26 cellular contexts compared by ENCODE assay signal in the genomic region with DNA sequence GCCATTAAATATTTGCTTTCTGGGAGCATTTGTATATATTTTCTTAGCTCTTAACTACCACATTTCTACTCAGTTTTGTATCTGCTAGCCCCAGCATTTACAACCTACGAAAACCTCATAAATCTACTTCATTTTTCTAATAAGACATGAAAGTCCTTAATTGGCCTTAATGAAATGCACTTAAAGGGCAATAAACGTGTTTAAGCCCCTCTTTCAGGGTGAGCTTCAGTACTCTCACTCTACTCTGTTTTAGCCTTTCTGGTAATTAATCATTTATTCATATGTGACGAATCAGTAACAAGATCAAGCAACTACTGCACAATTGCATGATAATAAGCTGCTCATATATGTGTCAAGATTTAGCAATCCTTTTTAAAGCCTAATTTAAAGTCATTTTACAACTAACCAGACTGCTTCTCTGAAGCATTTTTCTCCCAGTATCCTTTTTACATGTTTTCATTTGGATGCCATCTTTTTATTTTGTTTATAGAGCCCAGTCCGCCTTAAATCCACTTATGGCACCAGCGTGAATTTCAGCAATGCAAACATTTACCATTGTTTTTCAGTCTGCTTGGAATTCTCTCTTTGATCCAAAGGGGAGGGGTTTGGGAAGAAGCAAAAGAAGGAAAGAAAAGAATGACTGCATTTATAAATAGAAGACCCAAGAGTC.
DNase-seq lines count a peak whose midpoint lies in the region; ATAC-seq and TF ChIP-seq lines count a peak whose summit lies in the region.
"Had no signal": no experiment of that assay in that cellular context is flagged by ENCODE, and none has a peak within 500 bp of the region (broad histone marks: within the 10 kb centered on the region; RNA-seq: fewer than 3 reads in every experiment).

No MANE protein-coding gene starts in this region.

- ATAC-seq in WTC11: no peak
- ATAC-seq: activated CD4-positive, CD25-positive, alpha-beta regulatory T cell treated with anti-CD3 and anti-CD28 coated beads, Interleukin-2, amount 50 U/mL, for 24 hours; activated T-cell treated with anti-CD3 and anti-CD28 coated beads, Interleukin-2, amount 50 U/mL, for 4 hours; esophagus mucosa; gastrocnemius medialis had no signal

- intact Hi-C loops in ascending aorta (cut with DNase I): no loop called here

- no peak overlapping the region for H3K4me3 ChIP-seq in ascending aorta
- H3K4me3 ChIP-seq: gastrocnemius medialis, stomach, upper lobe of left lung had no signal

- H3K4me1 ChIP-seq in ascending aorta: no peaks in the 10 kb centered on the region
- H3K4me1 ChIP-seq: gastrocnemius medialis, upper lobe of left lung had no signal

- H3K36me3 ChIP-seq in ascending aorta: no peaks in the 10 kb centered on the region
- H3K36me3 ChIP-seq: gastrocnemius medialis, stomach, upper lobe of left lung had no signal

- H3K27me3 ChIP-seq in ascending aorta: no peaks in the 10 kb centered on the region
- H3K27me3 ChIP-seq: gastrocnemius medialis, stomach, upper lobe of left lung had no signal

- DNase-seq in NCI-H146 (lab: John Stamatoyannopoulos, UW) (peak; percentile 20), NCI-H146 treated with DMSO at 0.1 percent for 48 hours (lab: John Stamatoyannopoulos, UW; ENCODE audit: unreplicated experiment) (no peak), NCI-H82 (lab: John Stamatoyannopoulos, UW) (peak; percentile 66), kidney tubule cell (ENCODE audit: low spot score) (peak; percentile 17), type B pancreatic cell (ENCODE audit: extremely low spot score, unreplicated experiment) (no peak), NCI-H187 (lab: John Stamatoyannopoulos, UW) (no peak), ascending aorta (ENCODE audit: low spot score in 2 of 2) (no peak), WTC11 (ENCODE audit: low spot score) (no peak)
- DNase-seq: activated naive CD4-positive, alpha-beta T cell treated with anti-CD3 and anti-CD28 coated beads, Interleukin-2, amount 50 U/mL, for 16 hours; activated T-cell treated with anti-CD3 and anti-CD28 coated beads, Interleukin-2, amount 50 U/mL, for 4 hours; Calu3; EL; gastrocnemius medialis; H7; Kasumi-1; NCI-H1436 treated with DMSO at 0.1 percent for 48 hours; NCI-H226; small intestine; stimulated activated CD4-positive, alpha-beta T cell treated with anti-CD3 and anti-CD28 coated beads, Interleukin-4, amount 100 ng/mL, for 1 hour; stomach; T1000; upper lobe of left lung had no signal

- no peaks in the 10 kb centered on the region for H3K36me3 Mint-ChIP-seq in type B pancreatic cell
- no peaks in the 10 kb centered on the region for H3K36me3 Mint-ChIP-seq in WTC11

- H3K27me3 Mint-ChIP-seq in type B pancreatic cell: no peaks in the 10 kb centered on the region
- no peaks in the 10 kb centered on the region for H3K27me3 Mint-ChIP-seq in WTC11 (ENCODE audit: low read depth)

- peak overlapping the region; percentile 34 for H3K4me3 Mint-ChIP-seq in type B pancreatic cell
- no peak overlapping the region for H3K4me3 Mint-ChIP-seq in WTC11
- H3K4me3 Mint-ChIP-seq: activated T-cell treated with anti-CD3 and anti-CD28 coated beads, Interleukin-2, amount 50 U/mL, for 4 hours; neural crest cell had no signal

- no peaks in the 10 kb centered on the region for H3K9me3 ChIP-seq in ascending aorta
- H3K9me3 ChIP-seq: gastrocnemius medialis, stomach, upper lobe of left lung had no signal

- peak overlapping the region; percentile 22 for H3K27ac Mint-ChIP-seq in type B pancreatic cell
- H3K27ac Mint-ChIP-seq in WTC11: no peak overlapping the region

- CTCF ChIA-PET in WTC11 (lab: Charles Lee): interaction anchor here (1.2 to 1.7 kb wide), 2 partner anchors 79 to 132 kb away, joined by 3 read pairs; no protein-coding TSS in a partner anchor

- TF ChIP-seq CTCF in type B pancreatic cell (conservative IDR thresholded peaks at IDR 0.05) (no peak), ascending aorta (IDR thresholded peaks at IDR 0.05) (no peak), WTC11 (IDR thresholded peaks at IDR 0.05) (no peak)

- H3K27ac ChIP-seq in ascending aorta: no peak overlapping the region
- H3K27ac ChIP-seq: gastrocnemius medialis, RWPE1, stomach, upper lobe of left lung had no signal

- POLR2A ChIA-PET in WTC11 (lab: Charles Lee): no interaction called here

- H3K9me3 Mint-ChIP-seq in type B pancreatic cell: no peaks in the 10 kb centered on the region
- H3K9me3 Mint-ChIP-seq in WTC11: no peaks in the 10 kb centered on the region
- H3K9me3 Mint-ChIP-seq: activated T-cell treated with anti-CD3 and anti-CD28 coated beads, Interleukin-2, amount 50 U/mL, for 4 hours; neural crest cell had no signal

- H3K4me1 Mint-ChIP-seq in type B pancreatic cell (ENCODE audit: unreplicated experiment) (peaks cover 26% of the 10 kb centered on the region), WTC11 (peaks cover 24% of the 10 kb centered on the region)

TF ChIP-seq in WTC11, 78 proteins besides CTCF, POLR2A, EP300 and RAD21 (continues in another document):
- TF ChIP-seq SP1 (CRISPR knock-in tag; conservative IDR thresholded peaks at IDR 0.05) (no peak), GABPB1 (CRISPR knock-in tag; IDR thresholded peaks at IDR 0.05) (no peak), MYBL2 (CRISPR knock-in tag; IDR thresholded peaks at IDR 0.05) (no peak), TCF7 (CRISPR knock-in tag; IDR thresholded peaks at IDR 0.05; ENCODE audit: low read depth) (no peak), FOXP1 (CRISPR knock-in tag; IDR thresholded peaks at IDR 0.05; ENCODE audit: borderline replicate concordance) (no peak), HMGA2 (CRISPR knock-in tag; IDR thresholded peaks at IDR 0.05) (no peak), IRF2 (CRISPR knock-in tag; IDR thresholded peaks at IDR 0.05; ENCODE audit: borderline replicate concordance, low read depth) (no peak), NR1H2 (CRISPR knock-in tag; IDR thresholded peaks at IDR 0.05) (no peak)
- TF ChIP-seq, protein P1, sequence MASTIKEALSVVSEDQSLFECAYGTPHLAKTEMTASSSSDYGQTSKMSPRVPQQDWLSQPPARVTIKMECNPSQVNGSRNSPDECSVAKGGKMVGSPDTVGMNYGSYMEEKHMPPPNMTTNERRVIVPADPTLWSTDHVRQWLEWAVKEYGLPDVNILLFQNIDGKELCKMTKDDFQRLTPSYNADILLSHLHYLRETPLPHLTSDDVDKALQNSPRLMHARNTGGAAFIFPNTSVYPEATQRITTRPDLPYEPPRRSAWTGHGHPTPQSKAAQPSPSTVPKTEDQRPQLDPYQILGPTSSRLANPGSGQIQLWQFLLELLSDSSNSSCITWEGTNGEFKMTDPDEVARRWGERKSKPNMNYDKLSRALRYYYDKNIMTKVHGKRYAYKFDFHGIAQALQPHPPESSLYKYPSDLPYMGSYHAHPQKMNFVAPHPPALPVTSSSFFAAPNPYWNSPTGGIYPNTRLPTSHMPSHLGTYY (CRISPR knock-in tag; IDR thresholded peaks at IDR 0.05): no peak
- TF ChIP-seq, protein P2, sequence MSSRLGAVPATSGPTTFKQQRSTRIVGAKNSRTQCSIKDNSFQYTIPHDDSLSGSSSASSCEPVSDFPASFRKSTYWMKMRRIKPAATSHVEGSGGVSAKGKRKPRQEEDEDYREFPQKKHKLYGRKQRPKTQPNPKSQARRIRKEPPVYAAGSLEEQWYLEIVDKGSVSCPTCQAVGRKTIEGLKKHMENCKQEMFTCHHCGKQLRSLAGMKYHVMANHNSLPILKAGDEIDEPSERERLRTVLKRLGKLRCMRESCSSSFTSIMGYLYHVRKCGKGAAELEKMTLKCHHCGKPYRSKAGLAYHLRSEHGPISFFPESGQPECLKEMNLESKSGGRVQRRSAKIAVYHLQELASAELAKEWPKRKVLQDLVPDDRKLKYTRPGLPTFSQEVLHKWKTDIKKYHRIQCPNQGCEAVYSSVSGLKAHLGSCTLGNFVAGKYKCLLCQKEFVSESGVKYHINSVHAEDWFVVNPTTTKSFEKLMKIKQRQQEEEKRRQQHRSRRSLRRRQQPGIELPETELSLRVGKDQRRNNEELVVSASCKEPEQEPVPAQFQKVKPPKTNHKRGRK (CRISPR knock-in tag; IDR thresholded peaks at IDR 0.05; ENCODE audit: borderline replicate concordance): no peak
- TF ChIP-seq, protein P3, sequence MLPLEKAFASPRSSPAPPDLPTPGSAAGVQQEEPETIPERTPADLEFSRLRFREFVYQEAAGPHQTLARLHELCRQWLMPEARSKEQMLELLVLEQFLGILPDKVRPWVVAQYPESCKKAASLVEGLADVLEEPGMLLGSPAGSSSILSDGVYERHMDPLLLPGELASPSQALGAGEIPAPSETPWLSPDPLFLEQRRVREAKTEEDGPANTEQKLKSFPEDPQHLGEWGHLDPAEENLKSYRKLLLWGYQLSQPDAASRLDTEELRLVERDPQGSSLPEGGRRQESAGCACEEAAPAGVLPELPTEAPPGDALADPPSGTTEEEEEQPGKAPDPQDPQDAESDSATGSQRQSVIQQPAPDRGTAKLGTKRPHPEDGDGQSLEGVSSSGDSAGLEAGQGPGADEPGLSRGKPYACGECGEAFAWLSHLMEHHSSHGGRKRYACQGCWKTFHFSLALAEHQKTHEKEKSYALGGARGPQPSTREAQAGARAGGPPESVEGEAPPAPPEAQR (CRISPR knock-in tag; IDR thresholded peaks at IDR 0.05): no peak
- TF ChIP-seq, protein P4, sequence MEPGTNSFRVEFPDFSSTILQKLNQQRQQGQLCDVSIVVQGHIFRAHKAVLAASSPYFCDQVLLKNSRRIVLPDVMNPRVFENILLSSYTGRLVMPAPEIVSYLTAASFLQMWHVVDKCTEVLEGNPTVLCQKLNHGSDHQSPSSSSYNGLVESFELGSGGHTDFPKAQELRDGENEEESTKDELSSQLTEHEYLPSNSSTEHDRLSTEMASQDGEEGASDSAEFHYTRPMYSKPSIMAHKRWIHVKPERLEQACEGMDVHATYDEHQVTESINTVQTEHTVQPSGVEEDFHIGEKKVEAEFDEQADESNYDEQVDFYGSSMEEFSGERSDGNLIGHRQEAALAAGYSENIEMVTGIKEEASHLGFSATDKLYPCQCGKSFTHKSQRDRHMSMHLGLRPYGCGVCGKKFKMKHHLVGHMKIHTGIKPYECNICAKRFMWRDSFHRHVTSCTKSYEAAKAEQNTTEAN (CRISPR knock-in tag; IDR thresholded peaks at IDR 0.05): no peak
- TF ChIP-seq, protein P5, sequence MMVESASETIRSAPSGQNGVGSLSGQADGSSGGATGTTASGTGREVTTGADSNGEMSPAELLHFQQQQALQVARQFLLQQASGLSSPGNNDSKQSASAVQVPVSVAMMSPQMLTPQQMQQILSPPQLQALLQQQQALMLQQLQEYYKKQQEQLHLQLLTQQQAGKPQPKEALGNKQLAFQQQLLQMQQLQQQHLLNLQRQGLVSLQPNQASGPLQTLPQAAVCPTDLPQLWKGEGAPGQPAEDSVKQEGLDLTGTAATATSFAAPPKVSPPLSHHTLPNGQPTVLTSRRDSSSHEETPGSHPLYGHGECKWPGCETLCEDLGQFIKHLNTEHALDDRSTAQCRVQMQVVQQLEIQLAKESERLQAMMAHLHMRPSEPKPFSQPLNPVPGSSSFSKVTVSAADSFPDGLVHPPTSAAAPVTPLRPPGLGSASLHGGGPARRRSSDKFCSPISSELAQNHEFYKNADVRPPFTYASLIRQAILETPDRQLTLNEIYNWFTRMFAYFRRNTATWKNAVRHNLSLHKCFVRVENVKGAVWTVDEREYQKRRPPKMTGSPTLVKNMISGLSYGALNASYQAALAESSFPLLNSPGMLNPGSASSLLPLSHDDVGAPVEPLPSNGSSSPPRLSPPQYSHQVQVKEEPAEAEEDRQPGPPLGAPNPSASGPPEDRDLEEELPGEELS (CRISPR knock-in tag; IDR thresholded peaks at IDR 0.05): no peak

Comparison
In these comparisons a context has a peak if more than half of its experiments do, and no peak if none do; other contexts are left out.
1. DNase-seq: peak in NCI-H146 (single experiment), NCI-H82 (single experiment) and kidney tubule cell (single experiment); none in NCI-H146 treated with DMSO at 0.1 percent for 48 hours (single experiment), type B pancreatic cell (single experiment), NCI-H187 (0 of 2), ascending aorta (0 of 2) and WTC11 (single experiment).